In genomic region chr22:36348760-36349159, GRCh38 we compare ENCODE assay signal across 13 cellular contexts. TPM values are rescaled to one million over a fixed set of nuclear protein-coding genes. Genes with fewer than 3 reads are reported as not detected.
DNase-seq lines count a peak whose midpoint lies in the region; ATAC-seq and TF ChIP-seq lines count a peak whose summit lies in the region.
"Had no signal": no experiment of that assay in that cellular context is flagged by ENCODE, and none has a peak within 500 bp of the region (broad histone marks: within the 10 kb centered on the region; RNA-seq: fewer than 3 reads in every experiment).

No MANE protein-coding gene starts in this region.

- no peak for DNase-seq in activated naive CD4-positive, alpha-beta T cell treated with Interleukin-2 at 50 U/mL for 16 hours
- no peak for DNase-seq in mesenchymal stem cell
- DNase-seq in thyroid gland: no peak
- no peak for DNase-seq in NCI-H524 (lab: John Stamatoyannopoulos, UW)
- no peak for DNase-seq in medulla oblongata (ENCODE audit: extremely low spot score)
- DNase-seq: activated effector memory CD4-positive, alpha-beta T cell treated with anti-CD3 and anti-CD28 coated beads, Interleukin-2, amount 50 U/mL, for 16 hours; hypothalamus; KBM-7; NCI-H2107 had no signal

- no peak overlapping the region for H2BK12ac ChIP-seq in mesenchymal stem cell (ENCODE audit: low read length in 2 of 2)

- intact Hi-C loops in thyroid gland (cut with DNase I): no loop called here

- H3K14ac ChIP-seq in mesenchymal stem cell (ENCODE audit: low read length in 2 of 2): no peak overlapping the region

- no peak overlapping the region for H2BK15ac ChIP-seq in mesenchymal stem cell (ENCODE audit: low read depth, poor library complexity, severe bottlenecking)

- no peak overlapping the region for H3K4ac ChIP-seq in mesenchymal stem cell (ENCODE audit: low read depth in 1 of 2, low read length in 2 of 2)

- 94% methylated on average over 14 of the region's 14 CpGs for WGBS in mesenchymal stem cell
- WGBS in thyroid gland, 2 donors: 80 to 91% methylated on average over 10 to 14 of the region's 14 CpGs

- no peak overlapping the region for H3K23ac ChIP-seq in mesenchymal stem cell (ENCODE audit: low read length in 2 of 2)

- H3K4me1 ChIP-seq in mesenchymal stem cell (ENCODE audit: control insufficient read depth, insufficient read depth, low read depth, low read length) (peaks cover 48% of the 10 kb centered on the region), thyroid gland (peaks cover 40 to 65% of the 10 kb centered on the region in 2 donors)

- no peak for ATAC-seq in HG03457 (IDR thresholded peaks at IDR 0.05; ENCODE audit: unreplicated experiment)

- H3K79me1 ChIP-seq in mesenchymal stem cell (replicated peaks; ENCODE audit: low read length, poor library complexity, severe bottlenecking): no peaks in the 10 kb centered on the region

- no peak for TF ChIP-seq POLR2A in thyroid gland (IDR thresholded peaks at IDR 0.05)

- H3K9me3 ChIP-seq in mesenchymal stem cell (ENCODE audit: control insufficient read depth, low read length) (no peaks in the 10 kb centered on the region), thyroid gland (no peaks in the 10 kb centered on the region)

- H3K4me1 Mint-ChIP-seq in activated naive CD4-positive, alpha-beta T cell treated with anti-CD3 and anti-CD28 coated beads, Interleukin-2, amount 50 U/mL, for 24 hours: peaks cover 79% of the 10 kb centered on the region
- peaks cover 88% of the 10 kb centered on the region for H3K4me1 Mint-ChIP-seq in activated naive CD8-positive, alpha-beta T cell (ENCODE audit: low read depth)

- H2BK120ac ChIP-seq in mesenchymal stem cell (ENCODE audit: low read depth, low read length): no peak overlapping the region

- no peak overlapping the region for H3K4me3 ChIP-seq in mesenchymal stem cell (ENCODE audit: insufficient read depth in 1 of 2, low read depth in 1 of 2, low read length in 2 of 2)
- H3K4me3 ChIP-seq in thyroid gland (replicated peaks in 1 of 3): no peak overlapping the region
- H3K4me3 ChIP-seq: skin epidermis had no signal

- no peak overlapping the region for H3K18ac ChIP-seq in mesenchymal stem cell (ENCODE audit: low read depth in 1 of 2, low read length in 2 of 2)

- no peak overlapping the region for H2BK5ac ChIP-seq in mesenchymal stem cell (ENCODE audit: low read depth, low read length, poor library complexity, severe bottlenecking)

- H3K4me3 Mint-ChIP-seq in activated naive CD4-positive, alpha-beta T cell treated with anti-CD3 and anti-CD28 coated beads, Interleukin-2, amount 50 U/mL, for 24 hours: peak overlapping the region; percentile 68
- peak overlapping the region; percentile 59 for H3K4me3 Mint-ChIP-seq in activated naive CD8-positive, alpha-beta T cell

- no peak overlapping the region for H2AFZ ChIP-seq in mesenchymal stem cell (ENCODE audit: low read depth, low read length)

- H3K27me3 Mint-ChIP-seq in activated naive CD4-positive, alpha-beta T cell treated with anti-CD3 and anti-CD28 coated beads, Interleukin-2, amount 50 U/mL, for 24 hours: no peaks in the 10 kb centered on the region
- no peaks in the 10 kb centered on the region for H3K27me3 Mint-ChIP-seq in activated naive CD8-positive, alpha-beta T cell

- TF ChIP-seq CTCF in thyroid gland (IDR thresholded peaks at IDR 0.05): no peak

- peak overlapping the region; percentile 94 for H3K27ac Mint-ChIP-seq in activated naive CD4-positive, alpha-beta T cell treated with anti-CD3 and anti-CD28 coated beads, Interleukin-2, amount 50 U/mL, for 24 hours
- peak overlapping the region; percentile 94 for H3K27ac Mint-ChIP-seq in activated naive CD8-positive, alpha-beta T cell

- no peak overlapping the region for H2AK5ac ChIP-seq in mesenchymal stem cell (ENCODE audit: low read length, severe bottlenecking)

- no peak overlapping the region for H4K8ac ChIP-seq in mesenchymal stem cell (ENCODE audit: low read length)

- no peak overlapping the region for H4K91ac ChIP-seq in mesenchymal stem cell (ENCODE audit: low read length)

- no peak overlapping the region for H3K4me2 ChIP-seq in mesenchymal stem cell (ENCODE audit: low read length, poor library complexity, severe bottlenecking)

- no peaks in the 10 kb centered on the region for H3K9me3 Mint-ChIP-seq in activated naive CD4-positive, alpha-beta T cell treated with anti-CD3 and anti-CD28 coated beads, Interleukin-2, amount 50 U/mL, for 24 hours
- no peaks in the 10 kb centered on the region for H3K9me3 Mint-ChIP-seq in activated naive CD8-positive, alpha-beta T cell (ENCODE audit: low read depth)

- H3K36me3 ChIP-seq in mesenchymal stem cell (ENCODE audit: control insufficient read depth in 1 of 2, insufficient read depth in 2 of 2, low read depth in 1 of 2, low read length in 2 of 2): peaks cover 35 to 51% of the 10 kb centered on the region in 2 experiments
- H3K36me3 ChIP-seq in thyroid gland: peaks cover 0 to 6% of the 10 kb centered on the region in 2 donors

- no peak overlapping the region for H3K9ac ChIP-seq in mesenchymal stem cell (ENCODE audit: low read length)

- no peaks in the 10 kb centered on the region for H3K27me3 ChIP-seq in mesenchymal stem cell (ENCODE audit: control insufficient read depth in 1 of 2, insufficient read depth in 1 of 2, low read length in 2 of 2)
- no peaks in the 10 kb centered on the region for H3K27me3 ChIP-seq in thyroid gland

- peaks cover 14% of the 10 kb centered on the region for H3K36me3 Mint-ChIP-seq in activated naive CD4-positive, alpha-beta T cell treated with anti-CD3 and anti-CD28 coated beads, Interleukin-2, amount 50 U/mL, for 24 hours
- peaks cover 8% of the 10 kb centered on the region for H3K36me3 Mint-ChIP-seq in activated naive CD8-positive, alpha-beta T cell

- peak overlapping the region; percentile 9 for H3K27ac ChIP-seq in mesenchymal stem cell (ENCODE audit: low read length, poor library complexity, severe bottlenecking)
- H3K27ac ChIP-seq in thyroid gland: peak overlapping the region in 2 of 3 donors; percentile 67 to 81

RNA-seq across cellular contexts. Expression of gene MYH9, which starts 39.0 kb away (rescaled TPM):
- polyA plus RNA-seq in mesenchymal stem cell (2013, experiment 1 of 2): 369 TPM
- polyA plus RNA-seq in mesenchymal stem cell (2013, experiment 2 of 2): 336 TPM
- 100 to 1,000 TPM; 228 to 375 (median 275) TPM for total RNA-seq in thyroid gland
